Comparison of ENCODE assay signal across 22 cellular contexts in genomic region chr20:56801991-56802740, GRCh38.
DNase-seq lines count a peak whose midpoint lies in the region; ATAC-seq and TF ChIP-seq lines count a peak whose summit lies in the region.
"Had no signal": no experiment of that assay in that cellular context is flagged by ENCODE, and none has a peak within 500 bp of the region (broad histone marks: within the 10 kb centered on the region; RNA-seq: fewer than 3 reads in every experiment).

No MANE protein-coding gene starts in this region.

- H3K4me3 ChIP-seq in fibroblast of lung (replicated peaks in 1 of 4; ENCODE audit: control extremely low read depth in 1 of 4, insufficient read depth in 1 of 4, low read depth in 3 of 4, low read length in 4 of 4) (no peak overlapping the region), HAP-1 (no peak overlapping the region), stomach (no peak overlapping the region)
- H3K4me3 ChIP-seq: gastroesophageal sphincter had no signal

- H3K79me2 ChIP-seq in fibroblast of lung (ENCODE audit: control insufficient read depth, insufficient read depth, low read length), result no peaks in the 10 kb centered on the region

- peaks cover 5% of the 10 kb centered on the region for H3K27me3 ChIP-seq in fibroblast of lung (ENCODE audit: control insufficient read depth, insufficient read depth, low read length)
- no peaks in the 10 kb centered on the region for H3K27me3 ChIP-seq in HAP-1 (ENCODE audit: low read depth)
- H3K27me3 ChIP-seq in stomach, result peaks cover 0 to 63% (median 5%) of the 10 kb centered on the region in 3 donors
- H3K27me3 ChIP-seq: brain microvascular endothelial cell had no signal

- no peak for TF ChIP-seq POLR2A in stomach (IDR thresholded peaks at IDR 0.05)

- no peak for ATAC-seq in activated CD4-positive, CD25-positive, alpha-beta regulatory T cell treated with anti-CD3 and anti-CD28 coated beads, Interleukin-2, amount 50 U/mL, for 24 hours
- ATAC-seq: activated naive CD4-positive, alpha-beta T cell treated with anti-CD3 and anti-CD28 coated beads, Interleukin-2, amount 50 U/mL, for 72 hours; activated T-cell treated with anti-CD3 and anti-CD28 coated beads, Interleukin-2, amount 50 U/mL, for 72 hours; gastroesophageal sphincter; HepG2; left colon had no signal

- WGBS in stomach, 5 donors, result 36 to 41% (median 39%) methylated on average over 19 of the region's 19 CpGs

- DNase-seq in DMS79 (lab: John Stamatoyannopoulos, UW) (peak; percentile 9), fibroblast of lung (ENCODE audit: low read depth in 2 of 2) (peak in 1 of 2 donors; percentile 75), pons (ENCODE audit: low spot score) (peak; percentile 12), HAP-1 (ENCODE audit: low spot score in 2 of 2) (no peak), stomach (no peak)
- no peak for DNase-seq in activated CD4-positive, alpha-beta T cell treated with anti-CD3 and anti-CD28 coated beads, Interleukin-2, amount 50 U/mL, for 48 hours
- DNase-seq: activated T-cell treated with anti-CD3 and anti-CD28 coated beads, Interleukin-2, amount 50 U/mL, for 72 hours; AML-193; brain microvascular endothelial cell; left colon; midbrain; NCI-H1417; NCI-H524; stimulated activated CD4-positive, alpha-beta T cell treated with anti-CD3 and anti-CD28 coated beads, Interleukin-1b, Interleukin-23, amount 100 ng/mL, for 48 hours; stimulated activated naive CD4-positive, alpha-beta T cell; T1000 had no signal

- TF ChIP-seq CTCF in VCaP (conservative IDR thresholded peaks at IDR 0.05), result no peak
- no peak for TF ChIP-seq CTCF in fibroblast of lung (conservative IDR thresholded peaks at IDR 0.05 in 1 of 2, IDR thresholded peaks at IDR 0.05 in 1 of 2; ENCODE audit: low read depth in 1 of 2, low read length in 2 of 2)
- TF ChIP-seq CTCF in stomach (IDR thresholded peaks at IDR 0.05), result no peak

- H3K9me3 ChIP-seq in fibroblast of lung (ENCODE audit: control insufficient read depth, insufficient read depth, low read depth, low read length) (no peaks in the 10 kb centered on the region), HAP-1 (no peaks in the 10 kb centered on the region; the same call in 1 of the 2 replicates), stomach (peaks cover 0 to 13% (median 12%) of the 10 kb centered on the region in 4 donors)

- H3K4me1 ChIP-seq in fibroblast of lung (ENCODE audit: control insufficient read depth, extremely low read depth, insufficient read depth, low read length) (peaks cover 4% of the 10 kb centered on the region), HAP-1 (no peaks in the 10 kb centered on the region), stomach (no peaks in the 10 kb centered on the region)
- H3K4me1 ChIP-seq: gastroesophageal sphincter had no signal

- H3K27ac ChIP-seq in VCaP, result peak overlapping the region; percentile 73
- H3K27ac ChIP-seq in fibroblast of lung (ENCODE audit: insufficient read depth, low read length), result no peak overlapping the region
- no peak overlapping the region for H3K27ac ChIP-seq in stomach
- H3K27ac ChIP-seq: brain microvascular endothelial cell, gastroesophageal sphincter, RWPE1 had no signal

- no peak overlapping the region for H2AFZ ChIP-seq in fibroblast of lung (ENCODE audit: low read length)

- no peaks in the 10 kb centered on the region for H3K36me3 ChIP-seq in fibroblast of lung (ENCODE audit: control insufficient read depth, insufficient read depth, low read length)
- H3K36me3 ChIP-seq in HAP-1 (replicated peaks), result no peaks in the 10 kb centered on the region
- H3K36me3 ChIP-seq in stomach, result no peaks in the 10 kb centered on the region
- H3K36me3 ChIP-seq: brain microvascular endothelial cell, gastroesophageal sphincter had no signal

- H3K9ac ChIP-seq in fibroblast of lung (ENCODE audit: insufficient read depth, low read length), result no peak overlapping the region

- intact Hi-C loops in stomach (cut with DNase I; ENCODE audit: low total_unique reads), result no loop called here

- in situ Hi-C loops in HAP-1 (cut with MboI; ENCODE audit: low sequenced_read_pairs), result no loop called here

- no peak for TF ChIP-seq EP300 in stomach (IDR thresholded peaks at IDR 0.05)

- H3K4me2 ChIP-seq in fibroblast of lung (ENCODE audit: extremely low read depth, insufficient read depth, low read length), result peak overlapping the region; percentile 32

- H4K20me1 ChIP-seq in fibroblast of lung (ENCODE audit: control insufficient read depth, extremely low read depth, insufficient read depth, low read length), result no peaks in the 10 kb centered on the region

Comparison
In these comparisons a context has a peak if more than half of its experiments do, and no peak if none do; other contexts are left out.
1. DNase-seq: peak in DMS79 (single experiment) and pons (single experiment); none in activated CD4-positive, alpha-beta T cell treated with anti-CD3 and anti-CD28 coated beads, Interleukin-2, amount 50 U/mL, for 48 hours (0 of 2), HAP-1 (0 of 2) and stomach (single experiment).